ENCODE assay signal across 12 cellular contexts in the genomic region with DNA sequence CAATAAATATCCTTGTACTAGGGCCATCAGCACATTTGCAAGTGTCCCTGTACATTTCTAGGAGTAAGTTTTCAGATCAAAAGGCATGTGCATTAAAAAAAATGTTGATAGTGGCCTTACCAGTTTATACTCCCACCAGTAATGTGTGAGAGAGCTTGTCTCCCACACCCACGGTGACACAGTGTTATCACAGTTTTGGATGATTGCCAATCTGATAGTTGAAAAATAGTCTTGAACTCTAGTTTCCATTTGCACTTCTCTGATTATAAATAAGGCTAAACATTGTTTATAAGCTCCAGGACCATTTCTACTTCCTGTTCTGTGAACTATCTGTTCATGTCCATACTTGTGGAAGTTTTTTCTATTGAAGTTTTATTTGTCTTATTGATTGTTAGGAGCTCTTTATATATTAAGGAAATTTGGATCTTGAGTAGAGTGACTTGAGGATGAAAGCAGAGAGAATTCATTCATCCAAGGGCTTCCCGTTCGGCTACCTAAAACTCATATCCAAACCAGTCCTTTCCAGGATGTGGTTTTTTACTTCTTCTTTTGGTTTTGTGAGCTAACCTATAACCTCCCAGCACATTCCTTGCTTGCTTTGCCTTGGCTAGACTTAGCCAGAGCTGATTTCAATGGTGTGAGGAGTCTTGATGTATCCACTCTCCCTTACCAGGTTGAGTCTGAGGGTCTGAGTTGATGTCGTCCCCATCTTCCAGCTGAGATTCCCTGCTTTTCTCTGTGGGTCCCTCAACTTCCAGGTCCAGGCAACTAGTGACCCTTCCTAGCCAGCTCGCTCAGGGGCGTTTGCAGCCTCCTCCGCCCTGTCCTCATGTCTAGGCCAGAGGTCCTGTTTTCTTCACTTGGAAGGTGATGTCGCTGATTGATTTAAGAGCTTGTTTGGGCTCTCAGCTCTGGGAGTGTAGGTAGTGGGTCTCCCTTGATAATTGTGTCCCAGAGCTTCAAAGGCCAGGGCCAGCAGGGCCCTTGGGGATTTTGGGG. TPM values are rescaled to one million over a fixed set of nuclear protein-coding genes. Genes with fewer than 3 reads are reported as not detected.
A peak's percentile ranks its signal among the peaks of the same experiment; 100 is the strongest.
DNase-seq lines count a peak whose midpoint lies in the region; ATAC-seq and TF ChIP-seq lines count a peak whose summit lies in the region.
"Not testable (repeated sequence)": the region's sequence is repeated elsewhere in the genome, so short reads cannot be mapped to it uniquely, and the experiment has no call there.
"Had no signal": no experiment of that assay in that cellular context is flagged by ENCODE, and none has a peak within 500 bp of the region (broad histone marks: within the 10 kb centered on the region; RNA-seq: fewer than 3 reads in every experiment).

No MANE protein-coding gene starts in this region.

- H3K9me3 Mint-ChIP-seq in CD8-positive, alpha-beta memory T cell; activated B cell treated with CpG ODN at 0.5 μM for 24 hours; effector memory CD8-positive, alpha-beta T cell: not testable (repeated sequence)

- CTCF ChIA-PET in CD8-positive, alpha-beta memory T cell (lab: Charles Lee) = interaction anchor here (1.0 kb wide), 1 partner anchor 427 kb away, joined by 3 read pairs; no protein-coding TSS in a partner anchor
- CTCF ChIA-PET in PC-9 (lab: Charles Lee) = interaction anchor here (0.6 to 1.4 kb wide), 2 partner anchors 9 to 12 kb away, joined by 3 to 6 read pairs; no protein-coding TSS in a partner anchor
- CTCF ChIA-PET in activated B cell treated with CpG ODN at 0.5 μM for 24 hours (lab: Charles Lee) = not testable (repeated sequence)

- H2AFZ ChIP-seq in PC-9, parathyroid adenoma: not testable (repeated sequence)

- ATAC-seq in activated B cell treated with CpG ODN at 0.5 μM for 24 hours (ENCODE audit: low read depth) = peak; percentile 67
- ATAC-seq in effector memory CD8-positive, alpha-beta T cell (replicated peaks) = peak; percentile 86

- H3K79me2 ChIP-seq in PC-9 (ENCODE audit: low read depth) = peaks cover 45% of the 10 kb centered on the region
- H3K79me2 ChIP-seq in parathyroid adenoma = not testable (repeated sequence)

- H4K20me1 ChIP-seq in PC-9 (ENCODE audit: insufficient read depth) = not testable (repeated sequence)

- not testable (repeated sequence) for H3K36me3 Mint-ChIP-seq in CD8-positive, alpha-beta memory T cell; activated B cell treated with CpG ODN at 0.5 μM for 24 hours (ENCODE audit: low read depth); effector memory CD8-positive, alpha-beta T cell (ENCODE audit: insufficient read depth)

- WGBS in stomach, 5 donors = 70 to 81% (median 75%) methylated on average over 8 of the region's 8 CpGs

- H3K27me3 ChIP-seq in CD8-positive, alpha-beta memory T cell (ENCODE audit: insufficient read depth, low read length, poor library complexity, severe bottlenecking); PC-9 (ENCODE audit: insufficient read depth, low read depth); parathyroid adenoma (ENCODE audit: control insufficient read depth, insufficient read depth, low read length); stomach: not testable (repeated sequence)

- H3K9me2 ChIP-seq in PC-9 (ENCODE audit: insufficient read depth) = not testable (repeated sequence)

- not testable (repeated sequence) for H3K9me3 ChIP-seq in CD8-positive, alpha-beta memory T cell (ENCODE audit: low read length); PC-9 (ENCODE audit: insufficient read depth, low read depth); parathyroid adenoma (ENCODE audit: control insufficient read depth, low read length); stomach

- H3K4me3 Mint-ChIP-seq in CD8-positive, alpha-beta memory T cell = peak overlapping the region in 4 of 7 donors; percentile 13 to 35 (median 24)
- not testable (repeated sequence) for H3K4me3 Mint-ChIP-seq in activated B cell treated with CpG ODN at 0.5 μM for 24 hours
- H3K4me3 Mint-ChIP-seq in effector memory CD8-positive, alpha-beta T cell = peak overlapping the region; percentile 37

- peaks cover 34 to 42% (median 39%) of the 10 kb centered on the region in 3 donors for H3K4me1 Mint-ChIP-seq in CD8-positive, alpha-beta memory T cell
- H3K4me1 Mint-ChIP-seq in activated B cell treated with CpG ODN at 0.5 μM for 24 hours = peaks cover 20% of the 10 kb centered on the region
- peaks cover 38 to 39% of the 10 kb centered on the region in 2 donors for H3K4me1 Mint-ChIP-seq in effector memory CD8-positive, alpha-beta T cell (ENCODE audit: low read depth in 2 of 2)

- POLR2A ChIA-PET in CD8-positive, alpha-beta memory T cell (lab: Charles Lee) = interaction anchor here (0.6 kb wide), 1 partner anchor 12 kb away, joined by 4 read pairs; no protein-coding TSS in a partner anchor
- POLR2A ChIA-PET in PC-9 (lab: Charles Lee; ENCODE audit: unreplicated experiment) = interaction anchor here (0.5 to 1.1 kb wide), 2 partner anchors 12 to 156 kb away, joined by 4 to 14 read pairs; no protein-coding TSS in a partner anchor
- POLR2A ChIA-PET in activated B cell treated with CpG ODN at 0.5 μM for 24 hours (lab: Charles Lee) = interaction anchor here (0.6 to 1.1 kb wide), 3 partner anchors 11 to 103 kb away, joined by 3 read pairs; no protein-coding TSS in a partner anchor

- not testable (repeated sequence) for TF ChIP-seq EP300 in stomach (IDR thresholded peaks at IDR 0.05)

- TF ChIP-seq POLR2A in stomach (IDR thresholded peaks at IDR 0.05) = not testable (repeated sequence)

- not testable (repeated sequence) for BruUV-seq in PC-9 (replicated peaks; lab: Mats Ljungman, UMichigan)

- H3K4me1 ChIP-seq in CD8-positive, alpha-beta memory T cell (ENCODE audit: insufficient read depth, low read length) = peaks cover 26% of the 10 kb centered on the region
- H3K4me1 ChIP-seq in PC-9 (replicated peaks; ENCODE audit: insufficient read depth) (peaks cover 88% of the 10 kb centered on the region), parathyroid adenoma (peaks cover 29% of the 10 kb centered on the region), stomach (peaks cover 30 to 58% (median 45%) of the 10 kb centered on the region in 4 donors)

- peak overlapping the region; percentile 75 for H3K4me2 ChIP-seq in PC-9
- not testable (repeated sequence) for H3K4me2 ChIP-seq in parathyroid adenoma (ENCODE audit: low read length)

- intact Hi-C loops in PC-9 (cut with micrococcal nuclease; ENCODE audit: unreplicated experiment) = loop anchor here (5.0 kb wide), 1 partner anchor 729 kb away; no protein-coding TSS in a partner anchor
- intact Hi-C loops in activated B cell treated with CpG ODN at 0.5 μM for 24 hours (cut with micrococcal nuclease); stomach (cut with DNase I; ENCODE audit: low total_unique reads): not testable (repeated sequence)

- peaks cover 68% of the 10 kb centered on the region for H3F3A ChIP-seq in PC-9 (ENCODE audit: insufficient read depth, low read depth)

- not testable (repeated sequence) for TF ChIP-seq CTCF in PC-9 (conservative IDR thresholded peaks at IDR 0.05); activated B cell treated with CpG ODN at 0.5 μM for 24 hours (IDR thresholded peaks at IDR 0.05); parathyroid adenoma (IDR thresholded peaks at IDR 0.05); stomach (IDR thresholded peaks at IDR 0.05)

- not testable (repeated sequence) for H3K27ac ChIP-seq in CD8-positive, alpha-beta memory T cell (ENCODE audit: low read depth, low read length)
- peak overlapping the region; percentile 98 for H3K27ac ChIP-seq in PC-9
- peak overlapping the region; percentile 36 for H3K27ac ChIP-seq in parathyroid adenoma
- peak overlapping the region; percentile 15 to 86 (median 73) for H3K27ac ChIP-seq in stomach

- not testable (repeated sequence) for H3K9ac ChIP-seq in parathyroid adenoma

- H3K4me3 ChIP-seq in CD8-positive, alpha-beta memory T cell (ENCODE audit: low read length); PC-9; parathyroid adenoma (ENCODE audit: low read depth, low read length); stomach: not testable (repeated sequence)

- DNase-seq in CD8-positive, alpha-beta memory T cell = peak in 1 of 5 donors; percentile 49
- DNase-seq in LoVo (ENCODE audit: low spot score) (peak; percentile 71), PC-9 (peak; percentile 49 to 83)
- DNase-seq in activated B cell treated with CpG ODN at 0.5 μM for 24 hours; effector memory CD8-positive, alpha-beta T cell; stomach: not testable (repeated sequence)
- DNase-seq in activated effector memory CD4-positive, alpha-beta T cell treated with anti-CD3 and anti-CD28 coated beads, Interleukin-2, amount 50 U/mL, for 16 hours = peak; percentile 65

- peak overlapping the region; percentile 49 to 82 (median 69) for H3K27ac Mint-ChIP-seq in CD8-positive, alpha-beta memory T cell
- peak overlapping the region; percentile 35 for H3K27ac Mint-ChIP-seq in activated B cell treated with CpG ODN at 0.5 μM for 24 hours
- peak overlapping the region; percentile 85 to 90 for H3K27ac Mint-ChIP-seq in effector memory CD8-positive, alpha-beta T cell

- not testable (repeated sequence) for H3K36me3 ChIP-seq in CD8-positive, alpha-beta memory T cell (ENCODE audit: insufficient read depth, low read length); PC-9 (ENCODE audit: low read depth); parathyroid adenoma (ENCODE audit: control insufficient read depth, insufficient read depth, low read length); stomach

- not testable (repeated sequence) for H3K27me3 Mint-ChIP-seq in CD8-positive, alpha-beta memory T cell; activated B cell treated with CpG ODN at 0.5 μM for 24 hours; effector memory CD8-positive, alpha-beta T cell

RNA-seq across cellular contexts. Expression of gene MPRIP, which starts 25.8 kb away (rescaled TPM):
- total RNA-seq in CD8-positive, alpha-beta memory T cell = 100 to 1,000 TPM; 174 to 184 TPM
- polyA plus RNA-seq in CD8-positive, alpha-beta memory T cell = 40.3 TPM
- total RNA-seq in PC-9 (2021) (411 and 443 TPM in 2 replicates), activated B cell treated with CpG ODN at 0.5 μM for 24 hours (206 and 231 TPM in 2 replicates), stomach (100 to 1,000 TPM; 145 to 518 (median 261) TPM)
- polyA plus RNA-seq in stomach = 100 to 1,000 TPM in 2 of 3 donors, 10 to 100 TPM in 1; 80.2 to 123 (median 114) TPM

RNA-seq across cellular contexts. Expression of gene TNFRSF13B, which starts 44.6 kb away (rescaled TPM):
- total RNA-seq in CD8-positive, alpha-beta memory T cell = not detected
- not detected for polyA plus RNA-seq in CD8-positive, alpha-beta memory T cell
- total RNA-seq in PC-9 (2021) (not detected in 2 replicates), activated B cell treated with CpG ODN at 0.5 μM for 24 hours (316 and 342 TPM in 2 replicates), stomach (under 1 TPM in 1 of 5 donors, not detected in 4; 0.37 TPM)
- 1 to 10 TPM in 2 of 3 donors, under 1 TPM in 1; 0.25 to 1.8 (median 1.8) TPM for polyA plus RNA-seq in stomach
- total RNA-seq: ascending aorta, chondrocyte, fibroblast of lung, left cardiac atrium had no signal
- polyA plus RNA-seq: fibroblast of lung had no signal

Comparison
In these comparisons a context has a peak if more than half of its experiments do, and no peak if none do; other contexts are left out.
1. H3K27ac Mint-ChIP-seq: peak in every context shown above with its lines; median percentile 88 in effector memory CD8-positive, alpha-beta T cell; 69 in CD8-positive, alpha-beta memory T cell; 35 in activated B cell treated with CpG ODN at 0.5 μM for 24 hours.
2. RNA of gene TNFRSF13B, which starts 44.6 kb away (total RNA-seq): 316 to 342 TPM in activated B cell treated with CpG ODN at 0.5 μM for 24 hours; not detected in CD8-positive, alpha-beta memory T cell, not detected in PC-9 and 0.37 TPM in stomach; every median in the first group is over 100 times any median in the second.